ENCODE assay signal across 12 cellular contexts in genomic region chr2:46014911-46015654, GRCh38.
A peak's percentile ranks its signal among the peaks of the same experiment; 100 is the strongest.
DNase-seq lines count a peak whose midpoint lies in the region; ATAC-seq and TF ChIP-seq lines count a peak whose summit lies in the region.
"Had no signal": no experiment of that assay in that cellular context is flagged by ENCODE, and none has a peak within 500 bp of the region (broad histone marks: within the 10 kb centered on the region; RNA-seq: fewer than 3 reads in every experiment).

No MANE protein-coding gene starts in this region.

- no peaks in the 10 kb centered on the region for H3K79me2 ChIP-seq in GM23338 (replicated peaks; ENCODE audit: insufficient read depth)
- no peaks in the 10 kb centered on the region for H3K79me2 ChIP-seq in SK-N-SH (ENCODE audit: insufficient read depth)

- H2AFZ ChIP-seq in GM23338 (no peak overlapping the region), SK-N-SH (ENCODE audit: low read depth) (peak overlapping the region; percentile 21; the same call in 1 of the 2 replicates)

- H3K9ac ChIP-seq in SK-N-SH: no peak overlapping the region

- intact Hi-C loops in left ventricle myocardium superior (cut with micrococcal nuclease): loop anchor here (10.0 kb wide), 1 partner anchor 350 kb away; no protein-coding TSS in a partner anchor

- H3K4me1 Mint-ChIP-seq in GM23338: peaks cover 28% of the 10 kb centered on the region

- H3K9me2 ChIP-seq in GM23338 (ENCODE audit: insufficient read depth) (0 out of 2 replicates have a peak, but pooled peaks cover 5% of the 10 kb centered on the region), SK-N-SH (no peaks in the 10 kb centered on the region)

- H3K27ac Mint-ChIP-seq in GM23338: peak overlapping the region; percentile 90

- H3K36me3 ChIP-seq in GM23338 (ENCODE audit: insufficient read depth): no peaks in the 10 kb centered on the region
- peaks cover 0 to 14% of the 10 kb centered on the region in 2 experiments for H3K36me3 ChIP-seq in SK-N-SH (replicated peaks in 1 of 2; ENCODE audit: control insufficient read depth in 1 of 2, insufficient read depth in 2 of 2, low read length in 1 of 2)
- H3K36me3 ChIP-seq: colonic mucosa had no signal

- H3K27me3 ChIP-seq in GM23338 (ENCODE audit: insufficient read depth) (no peaks in the 10 kb centered on the region), SK-N-SH (ENCODE audit: insufficient read depth) (no peaks in the 10 kb centered on the region)
- H3K27me3 ChIP-seq: colonic mucosa had no signal

- no peaks in the 10 kb centered on the region for H3K9me3 Mint-ChIP-seq in GM23338
- H3K9me3 Mint-ChIP-seq: CD4-positive, alpha-beta memory T cell had no signal

- TF ChIP-seq EP300 in SK-N-SH (IDR thresholded peaks at IDR 0.05; ENCODE audit: borderline replicate concordance in 1 of 2, low read depth in 1 of 2, low read length in 1 of 2): no peak

- H3K36me3 Mint-ChIP-seq in GM23338 (ENCODE audit: low read depth): no peaks in the 10 kb centered on the region

- ATAC-seq in GM23338 (peak; percentile 86), left ventricle myocardium superior (peak; percentile 37), HG03469 (IDR thresholded peaks at IDR 0.05; ENCODE audit: unreplicated experiment) (no peak)

- H3F3A ChIP-seq in GM23338 (replicated peaks; ENCODE audit: low read depth) (no peaks in the 10 kb centered on the region; the same call in 1 of the 2 replicates), SK-N-SH (replicated peaks; ENCODE audit: insufficient read depth) (peaks cover 6% of the 10 kb centered on the region)

- H4K20me1 ChIP-seq in GM23338 (replicated peaks; ENCODE audit: insufficient read depth): no peaks in the 10 kb centered on the region
- no peaks in the 10 kb centered on the region for H4K20me1 ChIP-seq in SK-N-SH (ENCODE audit: insufficient read depth)

- H3K4me3 Mint-ChIP-seq in GM23338: peak overlapping the region; percentile 35
- H3K4me3 Mint-ChIP-seq: CD4-positive, alpha-beta memory T cell had no signal

- H3K4me3 ChIP-seq in GM23338: no peak overlapping the region
- no peak overlapping the region for H3K4me3 ChIP-seq in SK-N-SH (ENCODE audit: low read depth in 2 of 2, low read length in 1 of 2)
- H3K4me3 ChIP-seq: colonic mucosa had no signal

- CTCF ChIA-PET in SK-N-SH (lab: Yijun Ruan, JAX): interaction anchor here (1.0 to 2.1 kb wide), 2 partner anchors 22 to 351 kb away, joined by 7 to 8 read pairs; no protein-coding TSS in a partner anchor

- WGBS in SK-N-SH (ENCODE audit: low lambda C conversion rate): 83% methylated on average over 6 of the region's 6 CpGs

- peaks cover 13% of the 10 kb centered on the region for H3K4me1 ChIP-seq in GM23338 (ENCODE audit: insufficient read depth)
- H3K4me1 ChIP-seq in SK-N-SH (ENCODE audit: control insufficient read depth in 1 of 2, insufficient read depth in 2 of 2, low read depth in 1 of 2, low read length in 1 of 2): peaks cover 8 to 12% of the 10 kb centered on the region in 2 experiments; a peak in 2 of 4 replicates
- H3K4me1 ChIP-seq: colonic mucosa had no signal

- TF ChIP-seq RAD21 in SK-N-SH (IDR thresholded peaks at IDR 0.05; ENCODE audit: low read length): no peak

- H3K4me2 ChIP-seq in GM23338: 0 out of 2 replicates have a peak overlapping the region, but pooled peaks have one; percentile 22
- H3K4me2 ChIP-seq in SK-N-SH: no peak overlapping the region

- POLR2A ChIA-PET in SK-N-SH (lab: Yijun Ruan, JAX): no interaction called here

- TF ChIP-seq CTCF in GM23338 (conservative IDR thresholded peaks at IDR 0.05; ENCODE audit: low read depth in 2 of 2) (no peak), SK-N-SH (IDR thresholded peaks at IDR 0.05) (no peak)

- DNase-seq in GM23338 (ENCODE audit: low spot score): peak; percentile 87
- no peak for DNase-seq in SK-N-SH
- DNase-seq in left ventricle myocardium superior: no peak
- peak; percentile 76 for DNase-seq in pulmonary artery endothelial cell (ENCODE audit: low read depth, low spot score)
- no peak for DNase-seq in HK-2 (ENCODE audit: unreplicated experiment)
- no peak for DNase-seq in activated CD4-positive, alpha-beta T cell treated with anti-CD3 and anti-CD28 coated beads, Interleukin-2, amount 50 U/mL, for 4 hours
- no peak for DNase-seq in HCEC 1CT
- DNase-seq: CD4-positive, alpha-beta memory T cell; colonic mucosa; NCI-H187 treated with DMSO at 0.1 percent for 48 hours had no signal

- no peaks in the 10 kb centered on the region for H3K9me3 ChIP-seq in SK-N-SH
- H3K9me3 ChIP-seq: colonic mucosa had no signal

- no peaks in the 10 kb centered on the region for H3K27me3 Mint-ChIP-seq in GM23338 (ENCODE audit: insufficient read depth, low read depth, poor library complexity)
- H3K27me3 Mint-ChIP-seq: CD4-positive, alpha-beta memory T cell had no signal

- H3K27ac ChIP-seq in GM23338 (ENCODE audit: low read depth) (peak overlapping the region; percentile 97), SK-N-SH (ENCODE audit: low read depth in 2 of 2, low read length in 1 of 2) (peak overlapping the region; percentile 52 to 53; a peak in 3 of 4 replicates)
- H3K27ac ChIP-seq: colonic mucosa, VCaP had no signal

TF ChIP-seq in SK-N-SH, 30 proteins besides CTCF, POLR2A, EP300 and RAD21:
- TF ChIP-seq, protein P1, sequence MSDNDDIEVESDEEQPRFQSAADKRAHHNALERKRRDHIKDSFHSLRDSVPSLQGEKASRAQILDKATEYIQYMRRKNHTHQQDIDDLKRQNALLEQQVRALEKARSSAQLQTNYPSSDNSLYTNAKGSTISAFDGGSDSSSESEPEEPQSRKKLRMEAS (IDR thresholded peaks at IDR 0.05; ENCODE audit: low read depth): no peak
- peak; percentile 45; the same call in 1 of the 2 replicates for TF ChIP-seq NFIC (IDR thresholded peaks at IDR 0.05; ENCODE audit: borderline replicate concordance)
- TF ChIP-seq TAF1 (IDR thresholded peaks at IDR 0.05; ENCODE audit: borderline replicate concordance, low read depth, low read length): 0 out of 2 replicates have a peak, but pooled peaks have one; percentile 16

Comparison
In these comparisons a context has a peak if more than half of its experiments do, and no peak if none do; other contexts are left out.
1. DNase-seq: peak in GM23338 (single experiment) and pulmonary artery endothelial cell (single experiment); none in SK-N-SH (single experiment), left ventricle myocardium superior (single experiment), HK-2 (single experiment), activated CD4-positive, alpha-beta T cell treated with anti-CD3 and anti-CD28 coated beads, Interleukin-2, amount 50 U/mL, for 4 hours (0 of 2) and HCEC 1CT (single experiment).